Comparison of ENCODE assay signal across 1 cellular context in genomic region chr5:141330299-141331080, GRCh38.
TF ChIP-seq lines count a peak whose summit lies in the region.

Gene PCDHGA1, plus strand, starts transcription at chr5:141330514.

TF ChIP-seq in H1, 55 proteins besides CTCF, POLR2A, EP300 and RAD21:
- no peak for TF ChIP-seq CHD7 (IDR thresholded peaks at IDR 0.05; ENCODE audit: insufficient replicate concordance, low read length)
- no peak for TF ChIP-seq EGR1 (IDR thresholded peaks at IDR 0.05; ENCODE audit: borderline replicate concordance, low read depth, low read length)
- TF ChIP-seq RXRA (IDR thresholded peaks at IDR 0.05; ENCODE audit: insufficient read depth, low read depth, low read length), result no peak
- no peak for TF ChIP-seq BRCA1 (IDR thresholded peaks at IDR 0.05; ENCODE audit: low read depth, low read length)
- no peak for TF ChIP-seq JUND (IDR thresholded peaks at IDR 0.05; ENCODE audit: low read length)
- TF ChIP-seq KDM1A (IDR thresholded peaks at IDR 0.05; ENCODE audit: borderline replicate concordance, low read length), result no peak
- TF ChIP-seq ATF3 (IDR thresholded peaks at IDR 0.05; ENCODE audit: insufficient read depth, low read depth, low read length), result no peak
- no peak for TF ChIP-seq HDAC6 (IDR thresholded peaks at IDR 0.05; ENCODE audit: low read depth, low read length)
- TF ChIP-seq CREB1 (IDR thresholded peaks at IDR 0.05), result no peak
- TF ChIP-seq NRF1 (IDR thresholded peaks at IDR 0.05; ENCODE audit: low read depth, low read length), result no peak
- no peak for TF ChIP-seq ASH2L (IDR thresholded peaks at IDR 0.05; ENCODE audit: low read length)
- TF ChIP-seq MAX (IDR thresholded peaks at IDR 0.05), result no peak
- no peak for TF ChIP-seq SIRT6 (IDR thresholded peaks at IDR 0.05; ENCODE audit: low read length)
- TF ChIP-seq BCL11A (IDR thresholded peaks at IDR 0.05; ENCODE audit: low read depth in 2 of 2, low read length in 2 of 2), result no peak
